In genomic region chr15:56871867-56872266, GRCh38 we compare ENCODE assay signal across 22 cellular contexts. TPM values are rescaled to one million over a fixed set of nuclear protein-coding genes. Genes with fewer than 3 reads are reported as not detected.
A peak's percentile ranks its signal among the peaks of the same experiment; 100 is the strongest.
DNase-seq lines count a peak whose midpoint lies in the region; ATAC-seq and TF ChIP-seq lines count a peak whose summit lies in the region.
"Had no signal": no experiment of that assay in that cellular context is flagged by ENCODE, and none has a peak within 500 bp of the region (broad histone marks: within the 10 kb centered on the region; RNA-seq: fewer than 3 reads in every experiment).

No MANE protein-coding gene starts in this region.

- H3K27ac ChIP-seq in SJSA1 (peak overlapping the region; percentile 86), lower lobe of right lung (no peak overlapping the region)
- H3K27ac ChIP-seq: breast epithelium, foreskin keratinocyte had no signal

- no peaks in the 10 kb centered on the region for H3K9me3 Mint-ChIP-seq in activated naive CD4-positive, alpha-beta T cell treated with anti-CD3 and anti-CD28 coated beads, Interleukin-2, amount 10 ng/mL, durations not matched to agents 7 days and 5 days
- H3K9me3 Mint-ChIP-seq: activated T-cell treated with anti-CD3 and anti-CD28 coated beads, Interleukin-2, amount 50 U/mL, for 24 hours; CD4-positive, alpha-beta T cell; H9; naive B cell; stimulated activated effector memory CD8-positive, alpha-beta T cell treated with anti-CD3 and anti-CD28 coated beads, Interleukin-12 subunit alpha, Interleukin-12 subunit beta, amount 100 ng/mL, for 72 hours had no signal

- no peaks in the 10 kb centered on the region for H3K27me3 Mint-ChIP-seq in activated naive CD4-positive, alpha-beta T cell treated with anti-CD3 and anti-CD28 coated beads, Interleukin-2, amount 10 ng/mL, durations not matched to agents 7 days and 5 days
- H3K27me3 Mint-ChIP-seq: activated T-cell treated with anti-CD3 and anti-CD28 coated beads, Interleukin-2, amount 50 U/mL, for 24 hours; CD4-positive, alpha-beta T cell; naive B cell had no signal

- H3K4me1 ChIP-seq in SJSA1 (replicated peaks) (peaks cover 33% of the 10 kb centered on the region), lower lobe of right lung (no peaks in the 10 kb centered on the region)
- H3K4me1 ChIP-seq: breast epithelium had no signal

- H3K36me3 ChIP-seq in SJSA1, result no peaks in the 10 kb centered on the region
- no peaks in the 10 kb centered on the region for H3K36me3 ChIP-seq in lower lobe of right lung
- H3K36me3 ChIP-seq: breast epithelium had no signal

- DNase-seq in SJSA1 (ENCODE audit: low read depth in 1 of 2, low spot score in 2 of 2) (peak; percentile 61 to 81), choroid plexus epithelial cell (ENCODE audit: low read depth) (peak; percentile 5), inferior parietal cortex (ENCODE audit: extremely low spot score) (peak; percentile 39), superior temporal gyrus (ENCODE audit: extremely low spot score) (peak; percentile 52), lower lobe of right lung (no peak)
- no peak for DNase-seq in activated naive CD4-positive, alpha-beta T cell treated with anti-CD3 and anti-CD28 coated beads, Interleukin-2, amount 10 ng/mL, durations not matched to agents 7 days and 5 days
- DNase-seq: activated CD8-positive, alpha-beta memory T cell treated with anti-CD3 and anti-CD28 coated beads for 24 hours; activated T-cell treated with anti-CD3 and anti-CD28 coated beads, Interleukin-2, amount 50 U/mL, for 24 hours; CD4-positive, alpha-beta T cell; H9; naive B cell; NCI-H1048; NCI-H2029; NCI-H446; occipital lobe; retina; stimulated activated CD4-positive, alpha-beta T cell treated with anti-CD3 and anti-CD28 coated beads, Interleukin-2, amount 100 ng/mL, for 48 hours; T-helper 17 cell had no signal

- H3K9me3 ChIP-seq in SJSA1 (replicated peaks) (no peaks in the 10 kb centered on the region), lower lobe of right lung (no peaks in the 10 kb centered on the region)
- H3K9me3 ChIP-seq: breast epithelium had no signal

- no peaks in the 10 kb centered on the region for H3K36me3 Mint-ChIP-seq in activated naive CD4-positive, alpha-beta T cell treated with anti-CD3 and anti-CD28 coated beads, Interleukin-2, amount 10 ng/mL, durations not matched to agents 7 days and 5 days
- H3K36me3 Mint-ChIP-seq: naive B cell; stimulated activated effector memory CD8-positive, alpha-beta T cell treated with anti-CD3 and anti-CD28 coated beads, Interleukin-12 subunit alpha, Interleukin-12 subunit beta, amount 100 ng/mL, for 72 hours had no signal

- no peaks in the 10 kb centered on the region for H3K27me3 ChIP-seq in SJSA1 (replicated peaks)
- H3K27me3 ChIP-seq in lower lobe of right lung (ENCODE audit: low read depth), result no peaks in the 10 kb centered on the region
- H3K27me3 ChIP-seq: breast epithelium, foreskin keratinocyte had no signal

- no peak overlapping the region for H3K4me3 Mint-ChIP-seq in activated naive CD4-positive, alpha-beta T cell treated with anti-CD3 and anti-CD28 coated beads, Interleukin-2, amount 10 ng/mL, durations not matched to agents 7 days and 5 days
- H3K4me3 Mint-ChIP-seq: activated T-cell treated with anti-CD3 and anti-CD28 coated beads, Interleukin-2, amount 50 U/mL, for 24 hours; CD4-positive, alpha-beta T cell; H9; naive B cell; stimulated activated effector memory CD8-positive, alpha-beta T cell treated with anti-CD3 and anti-CD28 coated beads, Interleukin-12 subunit alpha, Interleukin-12 subunit beta, amount 100 ng/mL, for 72 hours; T-helper 17 cell had no signal

- H3K4me3 ChIP-seq in SJSA1 (no peak overlapping the region; the same call in 1 of the 2 replicates), choroid plexus epithelial cell (ENCODE audit: low read depth, low read length) (no peak overlapping the region), lower lobe of right lung (no peak overlapping the region)
- H3K4me3 ChIP-seq: breast epithelium had no signal

- H3K27ac Mint-ChIP-seq in activated naive CD4-positive, alpha-beta T cell treated with anti-CD3 and anti-CD28 coated beads, Interleukin-2, amount 10 ng/mL, durations not matched to agents 7 days and 5 days, result no peak overlapping the region
- H3K27ac Mint-ChIP-seq: activated T-cell treated with anti-CD3 and anti-CD28 coated beads, Interleukin-2, amount 50 U/mL, for 24 hours; CD4-positive, alpha-beta T cell; naive B cell; stimulated activated effector memory CD8-positive, alpha-beta T cell treated with anti-CD3 and anti-CD28 coated beads, Interleukin-12 subunit alpha, Interleukin-12 subunit beta, amount 100 ng/mL, for 72 hours; T-helper 17 cell had no signal

- no peak for TF ChIP-seq CTCF in choroid plexus epithelial cell (conservative IDR thresholded peaks at IDR 0.05; ENCODE audit: low read depth, low read length)
- no peak for TF ChIP-seq CTCF in lower lobe of right lung (IDR thresholded peaks at IDR 0.05)

- H3K4me1 Mint-ChIP-seq in activated naive CD4-positive, alpha-beta T cell treated with anti-CD3 and anti-CD28 coated beads, Interleukin-2, amount 10 ng/mL, durations not matched to agents 7 days and 5 days, result no peaks in the 10 kb centered on the region
- H3K4me1 Mint-ChIP-seq: naive B cell; stimulated activated effector memory CD8-positive, alpha-beta T cell treated with anti-CD3 and anti-CD28 coated beads, Interleukin-12 subunit alpha, Interleukin-12 subunit beta, amount 100 ng/mL, for 72 hours; T-helper 17 cell had no signal

- intact Hi-C loops in lower lobe of right lung (cut with DNase I), result no loop called here

- CTCF ChIA-PET in activated naive CD4-positive, alpha-beta T cell treated with anti-CD3 and anti-CD28 coated beads, Interleukin-2, amount 10 ng/mL, durations not matched to agents 7 days and 5 days (lab: Charles Lee), result interaction anchor here (0.7 to 10.0 kb wide), 4 partner anchors 310 to 380 kb away, joined by 3 to 137 read pairs (median 4); no protein-coding TSS in a partner anchor

- ATAC-seq in HG02970 (IDR thresholded peaks at IDR 0.05; ENCODE audit: low FRiP score, unreplicated experiment) (no peak), lower lobe of right lung (no peak)
- ATAC-seq: stimulated activated effector memory CD8-positive, alpha-beta T cell treated with anti-CD3 and anti-CD28 coated beads, Interleukin-12 subunit alpha, Interleukin-12 subunit beta, amount 100 ng/mL, for 72 hours; T-helper 17 cell had no signal

RNA-seq across cellular contexts. Expression of gene TCF12, which starts 46.6 kb away (rescaled TPM):
- total RNA-seq in SJSA1 (2014; rRNA removed; shearing (Covaris generic)), result 47.0 and 69.5 TPM in 2 replicates
- 93.0 TPM for total RNA-seq in lower lobe of right lung

Comparison
In these comparisons a context has a peak if more than half of its experiments do, and no peak if none do; other contexts are left out.
1. DNase-seq: peak in SJSA1 (2 of 2), choroid plexus epithelial cell (single experiment), inferior parietal cortex (single experiment) and superior temporal gyrus (single experiment); none in activated naive CD4-positive, alpha-beta T cell treated with anti-CD3 and anti-CD28 coated beads, Interleukin-2, amount 10 ng/mL, durations not matched to agents 7 days and 5 days (single experiment) and lower lobe of right lung (single experiment).